ENCODE assay signal across 16 cellular contexts in genomic region chr5:150230842-150231241, GRCh38. TPM values are rescaled to one million over a fixed set of nuclear protein-coding genes. Genes with fewer than 3 reads are reported as not detected.
A peak's percentile ranks its signal among the peaks of the same experiment; 100 is the strongest.
DNase-seq lines count a peak whose midpoint lies in the region; ATAC-seq and TF ChIP-seq lines count a peak whose summit lies in the region.
"Had no signal": no experiment of that assay in that cellular context is flagged by ENCODE, and none has a peak within 500 bp of the region (broad histone marks: within the 10 kb centered on the region; RNA-seq: fewer than 3 reads in every experiment).

No MANE protein-coding gene starts in this region.

- 0 out of 2 replicates have a peak overlapping the region, but pooled peaks have one; percentile 21 for H3K14ac ChIP-seq in IMR-90 (replicated peaks; ENCODE audit: low read depth, low read length)

- H2AFZ ChIP-seq in IMR-90 (replicated peaks; ENCODE audit: low read length, poor library complexity), result no peak overlapping the region

- H2BK5ac ChIP-seq in IMR-90 (ENCODE audit: low read depth, low read length, poor library complexity, severe bottlenecking), result no peak overlapping the region

- H2BK120ac ChIP-seq in IMR-90 (ENCODE audit: low read depth, low read length), result no peak overlapping the region

- in situ Hi-C loops in IMR-90 (cut with MboI; ENCODE audit: low sequenced_read_pairs), result no loop called here

- CTCF ChIA-PET in IMR-90 (lab: Yijun Ruan, JAX), result no interaction called here

- no peak for TF ChIP-seq CTCF in IMR-90 (conservative IDR thresholded peaks at IDR 0.05; ENCODE audit: low read depth, low read length)
- no peak for TF ChIP-seq CTCF in nephron progenitor cell (IDR thresholded peaks at IDR 0.05)

- no peak overlapping the region for H3K56ac ChIP-seq in IMR-90 (ENCODE audit: extremely low read depth, insufficient read depth, low read length)

- H2BK15ac ChIP-seq in IMR-90 (ENCODE audit: low read depth, low read length), result no peak overlapping the region

- peaks cover 2% of the 10 kb centered on the region; the same call in 1 of the 2 replicates for H3K4me1 ChIP-seq in IMR-90 (ENCODE audit: control insufficient read depth, insufficient read depth, low read length)

- H3K79me1 ChIP-seq in IMR-90 (ENCODE audit: low read depth in 1 of 2, low read length in 2 of 2), result no peaks in the 10 kb centered on the region

- no peak overlapping the region for H3K4me3 ChIP-seq in IMR-90 (ENCODE audit: insufficient read depth, low read depth, low read length)

- POLR2A ChIA-PET in IMR-90 (lab: Charles Lee; ENCODE audit: unreplicated experiment), result no interaction called here

- H3K27me3 ChIP-seq in IMR-90 (ENCODE audit: control insufficient read depth, insufficient read depth, low read length), result no peaks in the 10 kb centered on the region; the same call in 1 of the 2 replicates
- H3K27me3 ChIP-seq: BE2C had no signal

- BruUV-seq in IMR-90 (replicated peaks; lab: Mats Ljungman, UMichigan), result no TSS peak

- no peak overlapping the region for H3K4ac ChIP-seq in IMR-90 (ENCODE audit: low read depth, low read length)

- no peaks in the 10 kb centered on the region for H3K36me3 ChIP-seq in IMR-90 (ENCODE audit: control insufficient read depth, insufficient read depth, low read length)
- H3K36me3 ChIP-seq: BE2C had no signal

- no peak for DNase-seq in IMR-90
- peak in 34 of 61 donors; percentile 4 to 82 (median 28) for DNase-seq in caudate nucleus (lab: John Stamatoyannopoulos, UW)
- no peak for DNase-seq in nephron progenitor cell
- peak; percentile 54 for DNase-seq in superior temporal gyrus (ENCODE audit: extremely low spot score)
- no peak for DNase-seq in NCI-H2081 (lab: John Stamatoyannopoulos, UW)
- DNase-seq in globus pallidus (ENCODE audit: low spot score), result no peak
- no peak for DNase-seq in OCI-M1 (lab: John Stamatoyannopoulos, UW)
- DNase-seq: BE2C; CD4-positive, alpha-beta memory T cell; DMS153; DMS79 treated with DMSO at 0.1 percent for 48 hours; EL; GOT3; H9 had no signal

- peaks cover 20% of the 10 kb centered on the region for H3K4me1 Mint-ChIP-seq in nephron progenitor cell
- H3K4me1 Mint-ChIP-seq: CD4-positive, alpha-beta memory T cell had no signal

- WGBS in IMR-90 (ENCODE audit: extremely low coverage in 2 of 2, insufficient read length in 1 of 2), 2 experiments, result 92% methylated on average over 2 of the region's 7 CpGs; no CpG with 5 or more reads in 1 of the 2 experiments

- TF ChIP-seq RAD21 in IMR-90 (IDR thresholded peaks at IDR 0.05; ENCODE audit: low read length), result no peak

- H2AK5ac ChIP-seq in IMR-90 (ENCODE audit: low read depth, low read length), result 0 out of 2 replicates have a peak overlapping the region, but pooled peaks have one; percentile 16

- no peak overlapping the region for H4K8ac ChIP-seq in IMR-90 (ENCODE audit: low read depth in 2 of 2, low read length in 2 of 2)

- H2BK20ac ChIP-seq in IMR-90 (ENCODE audit: low read depth, low read length), result no peak overlapping the region

- ATAC-seq in IMR-90 (ENCODE audit: low read depth), result no peak

- H3K18ac ChIP-seq in IMR-90 (ENCODE audit: low read depth, low read length), result no peak overlapping the region

- no peak overlapping the region for H4K5ac ChIP-seq in IMR-90 (ENCODE audit: low read depth, low read length)

- dilution Hi-C loops in IMR-90 (cut with HindIII; ENCODE audit: low sequenced_read_pairs, unreplicated experiment), result no loop called here

- H3K27ac ChIP-seq in IMR-90 (ENCODE audit: insufficient read depth, low read length) (no peak overlapping the region), caudate nucleus (ENCODE audit: low read depth, low read length) (no peak overlapping the region)
- H3K27ac ChIP-seq: C4-2B had no signal

- H3K9me1 ChIP-seq in IMR-90 (ENCODE audit: insufficient read depth, low read length), result peaks cover 7% of the 10 kb centered on the region

- H3K9me3 Mint-ChIP-seq in nephron progenitor cell, result no peaks in the 10 kb centered on the region
- H3K9me3 Mint-ChIP-seq: CD4-positive, alpha-beta memory T cell; H9 had no signal

- H3K4me2 ChIP-seq in IMR-90 (ENCODE audit: low read depth, low read length), result no peak overlapping the region

- H3K4me3 Mint-ChIP-seq in nephron progenitor cell, result no peak overlapping the region
- H3K4me3 Mint-ChIP-seq: CD4-positive, alpha-beta memory T cell; H9 had no signal

- intact Hi-C loops in IMR-90 (cut with micrococcal nuclease), result no loop called here

- no peak overlapping the region for H2AK9ac ChIP-seq in IMR-90 (replicated peaks; ENCODE audit: low read depth, low read length, poor library complexity)

- H3K36me3 Mint-ChIP-seq in nephron progenitor cell (ENCODE audit: low read depth), result no peaks in the 10 kb centered on the region
- H3K36me3 Mint-ChIP-seq: CD4-positive, alpha-beta memory T cell had no signal

- no peak overlapping the region for H3K9ac ChIP-seq in IMR-90 (ENCODE audit: low read depth, low read length)

- no peaks in the 10 kb centered on the region for H3K27me3 Mint-ChIP-seq in nephron progenitor cell (ENCODE audit: low read depth, poor library complexity)

- no peaks in the 10 kb centered on the region for H4K20me1 ChIP-seq in IMR-90 (ENCODE audit: insufficient read depth, low read length)

- no peak overlapping the region for H3K23ac ChIP-seq in IMR-90 (ENCODE audit: low read depth, low read length)

- TF ChIP-seq POLR2A in IMR-90 (IDR thresholded peaks at IDR 0.05; ENCODE audit: low read depth, low read length), result no peak

- H4K91ac ChIP-seq in IMR-90 (ENCODE audit: insufficient read depth, low read depth, low read length), result no peak overlapping the region

- no peaks in the 10 kb centered on the region for H3K9me3 ChIP-seq in IMR-90 (ENCODE audit: control insufficient read depth, insufficient read depth, low read length)
- H3K9me3 ChIP-seq: BE2C had no signal

- peak overlapping the region; percentile 70 for H3K27ac Mint-ChIP-seq in nephron progenitor cell
- H3K27ac Mint-ChIP-seq: CD4-positive, alpha-beta memory T cell had no signal

TF ChIP-seq in IMR-90, 13 proteins besides CTCF, POLR2A, EP300 and RAD21:
- TF ChIP-seq RCOR1 (IDR thresholded peaks at IDR 0.05; ENCODE audit: insufficient replicate concordance, low read length) (no peak), NFE2L2 (IDR thresholded peaks at IDR 0.05; ENCODE audit: low read depth, low read length) (no peak), CEBPB (IDR thresholded peaks at IDR 0.05; ENCODE audit: low read depth, low read length) (no peak), MAFK (IDR thresholded peaks at IDR 0.05; ENCODE audit: low read depth, low read length) (no peak), SMC3 (IDR thresholded peaks at IDR 0.05; ENCODE audit: low read depth, low read length) (no peak)

RNA-seq across cellular contexts. Expression of gene SLC6A7, which starts 41.0 kb away (rescaled TPM):
- total RNA-seq in IMR-90 (2012; rRNA removed), result under 0.01 TPM in 1 of 2 replicates, not detected in the other
- not detected in 2 replicates for polyA plus RNA-seq in IMR-90 (2012; rRNA removed)
- 0.01 TPM in 1 of 2 replicates, not detected in the other for polyA plus RNA-seq in IMR-90 (2012; cell fraction: cytosol; rRNA removed)
- 0.08 and 0.16 TPM in 2 replicates for polyA plus RNA-seq in IMR-90 (2012; cell fraction: nucleus; rRNA removed; ENCODE audit: low replicate concordance)
- total RNA-seq: CD4-positive, alpha-beta memory T cell; H9 had no signal
- polyA plus RNA-seq: CD4-positive, alpha-beta memory T cell had no signal

RNA-seq across cellular contexts. Expression of gene CAMK2A, which starts 58.7 kb away (rescaled TPM):
- under 0.01 and 0.18 TPM in 2 replicates for total RNA-seq in IMR-90 (2012; rRNA removed)
- 0.17 and 0.19 TPM in 2 replicates for polyA plus RNA-seq in IMR-90 (2012; rRNA removed)
- 0.11 and 0.24 TPM in 2 replicates for polyA plus RNA-seq in IMR-90 (2012; cell fraction: cytosol; rRNA removed)
- polyA plus RNA-seq in IMR-90 (2012; cell fraction: nucleus; rRNA removed; ENCODE audit: low replicate concordance), result 1.5 and 2.4 TPM in 2 replicates
- total RNA-seq: CD4-positive, alpha-beta memory T cell; HT-29 had no signal
- polyA plus RNA-seq: CD4-positive, alpha-beta memory T cell had no signal

Comparison
In these comparisons a context has a peak if more than half of its experiments do, and no peak if none do; other contexts are left out.
1. DNase-seq: peak in caudate nucleus (34 of 61) and superior temporal gyrus (single experiment); none in IMR-90 (single experiment), nephron progenitor cell (single experiment), NCI-H2081 (0 of 2), globus pallidus (single experiment) and OCI-M1 (single experiment).